9 cellular contexts compared by ENCODE assay signal in the genomic region with DNA sequence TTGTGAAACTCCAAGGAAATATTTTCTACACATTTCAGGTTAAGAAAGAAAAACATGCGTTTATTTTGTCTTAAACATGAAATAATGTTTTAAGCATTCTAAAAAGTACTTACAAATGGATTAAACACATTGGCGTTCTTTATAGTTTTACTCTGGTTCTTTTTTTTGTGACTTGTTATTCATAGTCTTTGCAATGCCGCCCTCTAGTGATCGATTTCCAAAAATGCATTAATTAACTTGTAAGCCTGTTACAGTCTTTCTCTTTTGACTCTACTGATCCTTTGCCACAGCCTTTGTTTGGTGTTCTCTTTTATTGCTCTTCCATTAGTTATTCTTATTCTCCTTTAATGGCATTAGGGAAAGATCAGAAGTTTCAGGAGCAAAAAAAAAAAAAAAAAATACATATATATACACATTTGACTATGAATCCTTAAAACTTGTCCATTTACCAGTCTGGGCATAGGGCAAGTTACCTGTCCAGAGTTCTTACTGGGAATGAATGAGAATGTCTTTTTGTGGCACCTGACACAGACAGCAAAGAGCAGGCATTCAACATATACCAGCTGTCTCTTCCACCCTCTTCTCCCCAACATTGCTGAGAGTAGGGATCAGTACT. TPM values are rescaled to one million over a fixed set of nuclear protein-coding genes. Genes with fewer than 3 reads are reported as not detected.
DNase-seq lines count a peak whose midpoint lies in the region; ATAC-seq, FAIRE-seq and TF ChIP-seq lines count a peak whose summit lies in the region.
"Had no signal": no experiment of that assay in that cellular context is flagged by ENCODE, and none has a peak within 500 bp of the region (broad histone marks: within the 10 kb centered on the region; RNA-seq: fewer than 3 reads in every experiment).

No MANE protein-coding gene starts in this region.

- H3K4me1 ChIP-seq in kidney (ENCODE audit: control insufficient read depth in 1 of 2, insufficient read depth in 1 of 2, low read depth in 1 of 2, low read length in 2 of 2) (no peaks in the 10 kb centered on the region), transverse colon (peaks cover 0 to 6% (median 0%) of the 10 kb centered on the region in 4 donors)
- H3K4me1 ChIP-seq: BLaER1 had no signal

- no peak for TF ChIP-seq EP300 in transverse colon (IDR thresholded peaks at IDR 0.05; ENCODE audit: low read depth)

- no peaks in the 10 kb centered on the region for H3K36me3 ChIP-seq in kidney (ENCODE audit: control insufficient read depth in 1 of 2, insufficient read depth in 2 of 2, low read length in 2 of 2)
- no peaks in the 10 kb centered on the region for H3K36me3 ChIP-seq in transverse colon
- H3K36me3 ChIP-seq: BLaER1 had no signal

- no peaks in the 10 kb centered on the region for H3K27me3 ChIP-seq in transverse colon
- H3K27me3 ChIP-seq: BLaER1 had no signal

- intact Hi-C loops in kidney (cut with DNase I) (loop anchor here (10.0 kb wide), 1 partner anchor 230 kb away; no protein-coding TSS in a partner anchor), transverse colon (cut with DNase I; ENCODE audit: low total_unique reads) (loop anchor here (5.0 kb wide), 1 partner anchor 233 kb away; no protein-coding TSS in a partner anchor)

- no peak overlapping the region for H3K9ac ChIP-seq in kidney (ENCODE audit: low read length in 2 of 2)
- H3K9ac ChIP-seq: BLaER1 had no signal

- no peak for TF ChIP-seq POLR2A in transverse colon (IDR thresholded peaks at IDR 0.05)

- peak; percentile 96 for FAIRE-seq in kidney (lab: Jason Lieb, UNC)

- H3K27ac ChIP-seq in kidney (ENCODE audit: low read depth in 2 of 2, low read length in 2 of 2) = no peak overlapping the region
- no peak overlapping the region for H3K27ac ChIP-seq in transverse colon
- H3K27ac ChIP-seq: BLaER1 had no signal

- no peaks in the 10 kb centered on the region for H3K9me3 ChIP-seq in kidney (ENCODE audit: control insufficient read depth in 1 of 2, low read length in 2 of 2)
- no peaks in the 10 kb centered on the region for H3K9me3 ChIP-seq in transverse colon
- H3K9me3 ChIP-seq: BLaER1 had no signal

- TF ChIP-seq CTCF in astrocyte of the cerebellum (IDR thresholded peaks at IDR 0.05; ENCODE audit: low read depth, low read length, missing control alignments) (peak; percentile 32), kidney (IDR thresholded peaks at IDR 0.05; ENCODE audit: borderline replicate concordance, extremely low read depth, insufficient read depth) (peak; percentile 52), transverse colon (IDR thresholded peaks at IDR 0.05) (peak; percentile 44 to 63 (median 56))

- in situ Hi-C loops in astrocyte of the cerebellum (cut with HindIII; ENCODE audit: low sequenced_read_pairs) (loop anchor here (25.0 kb wide), 1 partner anchor 243 kb away; no protein-coding TSS in a partner anchor), transverse colon (cut with MboI; ENCODE audit: low pct_ligation_motif_present in 1 of 4, low pct_unique_long_range_greater_than_20kb in 1 of 4, low sequenced_read_pairs in 3 of 4) (loop anchor here in 3 of 4 donors (10.0 to 25.0 kb wide), 3 partner anchors 218 to 243 kb away; no protein-coding TSS in a partner anchor)

- ATAC-seq in HG02885 (IDR thresholded peaks at IDR 0.05; ENCODE audit: poor library complexity, unreplicated experiment) (peak; percentile 62), HG02938 (IDR thresholded peaks at IDR 0.05; ENCODE audit: unreplicated experiment) (no peak)

- 0 to 1% methylated on average over 4 of the region's 4 CpGs for WGBS in transverse colon (ENCODE audit: low coverage in 1 of 2), 2 donors

- DNase-seq in NCI-H1436 (lab: John Stamatoyannopoulos, UW) (peak; percentile 65), NCI-H1436 treated with DMSO at 0.1 percent for 48 hours (lab: John Stamatoyannopoulos, UW) (no peak), NCI-H446 (lab: John Stamatoyannopoulos, UW) (peak; percentile 67 to 78), astrocyte of the cerebellum (ENCODE audit: low read depth) (peak; percentile 72), kidney (no peak), transverse colon (no peak)

- H3K4me3 ChIP-seq in astrocyte of the cerebellum (ENCODE audit: low read depth, low read length) (no peak overlapping the region), kidney (ENCODE audit: low read length in 2 of 2) (no peak overlapping the region), transverse colon (no peak overlapping the region)
- H3K4me3 ChIP-seq: BLaER1 had no signal

RNA-seq across cellular contexts. Expression of a gene that starts 59.9 kb away (rescaled TPM):
- 10.0 TPM for total RNA-seq in kidney
- 3.0 TPM for polyA plus RNA-seq in kidney (ENCODE audit: insufficient read depth, low read depth, low replicate concordance)
- total RNA-seq in transverse colon = 10 to 100 TPM in 2 of 4 donors, 1 to 10 TPM in 2; 4.6 to 33.0 (median 8.3) TPM

Comparison
In these comparisons a context has a peak if more than half of its experiments do, and no peak if none do; other contexts are left out.
1. DNase-seq: peak in NCI-H1436 (single experiment), NCI-H446 (2 of 2) and astrocyte of the cerebellum (single experiment); none in NCI-H1436 treated with DMSO at 0.1 percent for 48 hours (single experiment), kidney (single experiment) and transverse colon (single experiment).
2. Peak in every context shown above with its lines, with median percentiles within 50 percentile points of each other: CTCF ChIP-seq.